Comparison of ENCODE assay signal across 1 cellular context in genomic region chr17:2749784-2750181, GRCh38.
TF ChIP-seq lines count a peak whose summit lies in the region.

No MANE protein-coding gene starts in this region.

TF ChIP-seq in IMR-90, 13 proteins besides CTCF, POLR2A, EP300 and RAD21:
- TF ChIP-seq RCOR1 (IDR thresholded peaks at IDR 0.05; ENCODE audit: insufficient replicate concordance, low read length) (peak; percentile 59), BHLHE40 (IDR thresholded peaks at IDR 0.05; ENCODE audit: low read depth, low read length) (no peak), MXI1 (IDR thresholded peaks at IDR 0.05; ENCODE audit: borderline replicate concordance, low read depth, low read length) (peak; percentile 79), MAZ (IDR thresholded peaks at IDR 0.05; ENCODE audit: borderline replicate concordance, low read depth, low read length) (peak; percentile 91), FOS (IDR thresholded peaks at IDR 0.05; ENCODE audit: low read depth, low read length) (no peak)
